26 cellular contexts compared by ENCODE assay signal in the genomic region with DNA sequence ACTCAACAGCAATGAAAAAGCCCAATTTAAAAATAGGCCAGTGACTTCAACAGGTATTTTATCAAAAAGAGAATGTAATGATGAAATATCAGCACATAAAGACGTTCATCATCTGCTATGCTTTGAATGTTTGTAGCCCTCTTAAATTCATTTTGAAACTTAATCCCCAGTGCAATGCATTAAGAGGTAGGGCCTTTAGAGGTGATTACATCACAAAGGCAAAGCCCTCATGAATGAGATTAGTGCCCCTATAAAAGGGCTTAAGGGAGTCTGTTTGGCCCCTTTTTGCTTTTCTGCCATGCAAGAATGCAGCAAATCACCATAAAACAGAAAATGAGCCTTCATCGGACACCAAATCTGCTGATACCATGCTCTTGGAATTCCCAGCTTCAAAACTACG.
"Had no signal": no experiment of that assay in that cellular context is flagged by ENCODE, and none has a peak within 500 bp of the region (broad histone marks: within the 10 kb centered on the region; RNA-seq: fewer than 3 reads in every experiment).

No MANE protein-coding gene starts in this region.

- H3K27ac ChIP-seq: hepatocyte, left ventricle myocardium inferior, neutrophil, parathyroid adenoma, psoas muscle, right atrium auricular region, right lobe of liver, skin epidermis, suprapubic skin, thoracic aorta, tibial artery, upper lobe of right lung had no signal

- H3K27ac Mint-ChIP-seq: naive thymus-derived CD8-positive, alpha-beta T cell; nephron; stimulated activated effector memory CD8-positive, alpha-beta T cell treated with anti-CD3 and anti-CD28 coated beads, Interleukin-12 subunit alpha, Interleukin-12 subunit beta, amount 100 ng/mL, for 72 hours; stimulated activated naive CD8-positive, alpha-beta T cell treated with anti-CD3 and anti-CD28 coated beads, Interleukin-15, Interleukin-2, amounts not matched to agents 100 ng/mL and 50 ng/mL, for 24 hours had no signal

- DNase-seq: islet precursor cell; left ventricle myocardium inferior; mesenchymal stem cell; naive thymus-derived CD8-positive, alpha-beta T cell; occipital lobe; psoas muscle; right lobe of liver; stimulated activated CD4-positive, alpha-beta T cell treated with anti-CD3 and anti-CD28 coated beads, Interleukin-12 subunit alpha, Interleukin-12 subunit beta, amount 100 ng/mL, for 4 hours; stimulated activated CD4-positive, alpha-beta T cell treated with anti-CD3 and anti-CD28 coated beads, Interleukin-15, amount 100 ng/mL, for 24 hours; stimulated activated CD4-positive, alpha-beta T cell treated with anti-CD3 and anti-CD28 coated beads, Interleukin-2, amount 100 ng/mL, for 24 hours; stimulated activated CD4-positive, alpha-beta T cell treated with anti-CD3 and anti-CD28 coated beads, Interleukin-4, amount 100 ng/mL, for 1 hour; stimulated activated naive CD4-positive, alpha-beta T cell; tibial artery; trophoblast cell; upper lobe of right lung had no signal

- ATAC-seq: naive thymus-derived CD8-positive, alpha-beta T cell; psoas muscle; right lobe of liver; stimulated activated effector memory CD8-positive, alpha-beta T cell treated with anti-CD3 and anti-CD28 coated beads, Interleukin-12 subunit alpha, Interleukin-12 subunit beta, amount 100 ng/mL, for 72 hours; upper lobe of right lung had no signal

- H3K27me3 Mint-ChIP-seq: naive thymus-derived CD8-positive, alpha-beta T cell; stimulated activated naive CD8-positive, alpha-beta T cell treated with anti-CD3 and anti-CD28 coated beads, Interleukin-15, Interleukin-2, amounts not matched to agents 100 ng/mL and 50 ng/mL, for 24 hours had no signal

- H3K36me3 ChIP-seq: left ventricle myocardium inferior, neutrophil, right atrium auricular region, right lobe of liver, suprapubic skin, thoracic aorta, tibial artery, upper lobe of right lung had no signal

- H3K9me3 ChIP-seq: neutrophil, right atrium auricular region, right lobe of liver had no signal

- H3K4me3 Mint-ChIP-seq: naive thymus-derived CD8-positive, alpha-beta T cell; nephron; neural crest cell; stimulated activated effector memory CD8-positive, alpha-beta T cell treated with anti-CD3 and anti-CD28 coated beads, Interleukin-12 subunit alpha, Interleukin-12 subunit beta, amount 100 ng/mL, for 72 hours; stimulated activated naive CD8-positive, alpha-beta T cell treated with anti-CD3 and anti-CD28 coated beads, Interleukin-15, Interleukin-2, amounts not matched to agents 100 ng/mL and 50 ng/mL, for 24 hours had no signal

- H3K36me3 Mint-ChIP-seq: stimulated activated effector memory CD8-positive, alpha-beta T cell treated with anti-CD3 and anti-CD28 coated beads, Interleukin-12 subunit alpha, Interleukin-12 subunit beta, amount 100 ng/mL, for 72 hours had no signal

- H3K4me1 ChIP-seq: left ventricle myocardium inferior, parathyroid adenoma, psoas muscle, right atrium auricular region, right lobe of liver, suprapubic skin, tibial artery, upper lobe of right lung had no signal

- H3K4me1 Mint-ChIP-seq: naive thymus-derived CD8-positive, alpha-beta T cell; nephron; neural crest cell; stimulated activated effector memory CD8-positive, alpha-beta T cell treated with anti-CD3 and anti-CD28 coated beads, Interleukin-12 subunit alpha, Interleukin-12 subunit beta, amount 100 ng/mL, for 72 hours had no signal

- H3K4me3 ChIP-seq: hepatocyte, left ventricle myocardium inferior, psoas muscle, right atrium auricular region, right lobe of liver, skin epidermis, suprapubic skin, thoracic aorta, tibial artery, upper lobe of right lung had no signal

- H3K27me3 ChIP-seq: hepatocyte, neutrophil, right atrium auricular region, right lobe of liver, suprapubic skin, tibial artery, upper lobe of right lung had no signal
